ENCODE assay signal across 9 cellular contexts in the genomic region with DNA sequence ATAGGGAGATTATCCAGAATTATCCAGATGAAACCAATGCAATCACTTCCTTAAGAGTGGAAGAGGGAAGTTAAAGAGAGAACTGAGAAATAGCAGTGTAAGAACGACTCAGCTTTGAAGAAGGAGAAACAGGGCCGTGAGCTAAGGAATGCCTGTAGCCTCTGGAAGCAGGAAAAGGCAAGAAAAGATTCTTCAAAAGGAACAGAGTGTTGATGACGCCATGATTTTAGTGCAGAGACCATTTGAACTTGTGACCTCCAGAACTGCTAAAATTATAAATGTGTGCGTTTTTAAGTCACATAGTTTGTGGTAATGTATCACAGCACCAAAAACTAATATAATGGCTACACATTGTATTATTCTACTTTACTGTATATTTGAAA. TPM values are rescaled to one million over a fixed set of nuclear protein-coding genes. Genes with fewer than 3 reads are reported as not detected.
DNase-seq lines count a peak whose midpoint lies in the region; ATAC-seq and TF ChIP-seq lines count a peak whose summit lies in the region.
"Had no signal": no experiment of that assay in that cellular context is flagged by ENCODE, and none has a peak within 500 bp of the region (broad histone marks: within the 10 kb centered on the region; RNA-seq: fewer than 3 reads in every experiment).

No MANE protein-coding gene starts in this region.

- peak overlapping the region; percentile 17; the same call in 1 of the 2 replicates for H3K4me2 ChIP-seq in HCT116 (ENCODE audit: low read length)

- H3K27ac ChIP-seq in A673 (ENCODE audit: low read depth, low read length, poor library complexity, severe bottlenecking) (peak overlapping the region; percentile 74), HCT116 (ENCODE audit: low read depth, low read length) (peak overlapping the region; percentile 32; the same call in 1 of the 2 replicates), right lobe of liver (peak overlapping the region; percentile 49 to 93 (median 70)), dorsolateral prefrontal cortex (peak overlapping the region in 28 of 59 donors; percentile 1 to 64 (median 27))

- peaks cover 19% of the 10 kb centered on the region for H3K36me3 Mint-ChIP-seq in activated T-helper 2 cell treated with anti-CD3 and anti-CD28 coated beads, Interferon-gamma antibody, Interleukin-2, Interleukin-4, amounts not matched to agents 10 μg/mL and 5 μg/mL and 100 μg/mL, durations not matched to agents 14 hours and 24 hours and 36 hours (ENCODE audit: low read depth)

- H3K4me1 ChIP-seq in A673 (ENCODE audit: insufficient read depth, low read length, poor library complexity, severe bottlenecking) = peaks cover 36% of the 10 kb centered on the region
- peaks cover 17 to 48% of the 10 kb centered on the region in 2 experiments for H3K4me1 ChIP-seq in HCT116 (ENCODE audit: control insufficient read depth in 1 of 2, insufficient read depth in 2 of 2, low read length in 2 of 2)
- H3K4me1 ChIP-seq in right lobe of liver = peaks cover 0 to 78% (median 35%) of the 10 kb centered on the region in 4 donors

- H3K27me3 Mint-ChIP-seq in activated T-helper 2 cell treated with anti-CD3 and anti-CD28 coated beads, Interferon-gamma antibody, Interleukin-2, Interleukin-4, amounts not matched to agents 10 μg/mL and 5 μg/mL and 100 μg/mL, durations not matched to agents 14 hours and 24 hours and 36 hours (ENCODE audit: low read depth) = no peaks in the 10 kb centered on the region

- no peak for TF ChIP-seq POLR2A in HCT116 (IDR thresholded peaks at IDR 0.05; ENCODE audit: borderline replicate concordance, extremely low read depth, insufficient read depth, insufficient read length)
- no peak for TF ChIP-seq POLR2A in right lobe of liver (IDR thresholded peaks at IDR 0.05)

- H3K9me2 ChIP-seq in HCT116 (ENCODE audit: insufficient read depth) = no peaks in the 10 kb centered on the region

- TF ChIP-seq RAD21 in HCT116 (IDR thresholded peaks at IDR 0.05; ENCODE audit: low read depth) = no peak

- H3K4me3 Mint-ChIP-seq in activated T-helper 2 cell treated with anti-CD3 and anti-CD28 coated beads, Interferon-gamma antibody, Interleukin-2, Interleukin-4, amounts not matched to agents 10 μg/mL and 5 μg/mL and 100 μg/mL, durations not matched to agents 14 hours and 24 hours and 36 hours (ENCODE audit: low read depth) = no peak overlapping the region

- no peak overlapping the region for H2AFZ ChIP-seq in HCT116 (ENCODE audit: low read depth, low read length, poor library complexity, severe bottlenecking)

- H3K9me3 Mint-ChIP-seq in activated T-helper 2 cell treated with anti-CD3 and anti-CD28 coated beads, Interferon-gamma antibody, Interleukin-2, Interleukin-4, amounts not matched to agents 10 μg/mL and 5 μg/mL and 100 μg/mL, durations not matched to agents 14 hours and 24 hours and 36 hours = no peaks in the 10 kb centered on the region

- H3K9ac ChIP-seq in HCT116 (ENCODE audit: low read length) = no peak overlapping the region

- CTCF ChIA-PET in A673 (lab: Charles Lee) (no interaction called here), HCT116 (lab: Charles Lee) (no interaction called here)

- POLR2A ChIA-PET in A673 (lab: Charles Lee; ENCODE audit: low non-redundant PET) (no interaction called here), HCT116 (lab: Charles Lee) (no interaction called here)

- H3K79me2 ChIP-seq in HCT116 (ENCODE audit: insufficient read depth, low read length) = peaks cover 95% of the 10 kb centered on the region

- WGBS in right lobe of liver (ENCODE audit: insufficient coverage, low coverage, low lambda C conversion rate, missing lambda C conversion rate) = 65% methylated on average over 4 of the region's 4 CpGs

- no peak for ATAC-seq in HCT116
- peak in 2 of 4 donors; percentile 10 to 18 for ATAC-seq in right lobe of liver
- ATAC-seq in GM21515 (IDR thresholded peaks at IDR 0.05; ENCODE audit: unreplicated experiment) = no peak

- H4K20me1 ChIP-seq in HCT116 (ENCODE audit: insufficient read depth) = no peaks in the 10 kb centered on the region

- no peaks in the 10 kb centered on the region for H3K27me3 ChIP-seq in A673 (replicated peaks; ENCODE audit: insufficient read depth, low read depth, low read length, poor library complexity)
- H3K27me3 ChIP-seq in HCT116 (ENCODE audit: insufficient read depth, low read length) = no peaks in the 10 kb centered on the region
- H3K27me3 ChIP-seq in right lobe of liver = no peaks in the 10 kb centered on the region
- no peaks in the 10 kb centered on the region for H3K27me3 ChIP-seq in dorsolateral prefrontal cortex

- RAD21 ChIA-PET in HCT116 (lab: Charles Lee; ENCODE audit: low non-redundant PET in 1 of 2, low total read pairs in 2 of 2, uncharacterized antibody in 2 of 2, unreplicated experiment in 2 of 2) = no interaction called here

- no peaks in the 10 kb centered on the region for H3K9me3 ChIP-seq in A673 (ENCODE audit: low read depth, low read length, poor library complexity, severe bottlenecking)
- H3K9me3 ChIP-seq in HCT116 (ENCODE audit: control insufficient read depth in 1 of 2, insufficient read depth in 1 of 2, low read depth in 1 of 2, low read length in 2 of 2) = no peaks in the 10 kb centered on the region
- H3K9me3 ChIP-seq in right lobe of liver = no peaks in the 10 kb centered on the region

- intact Hi-C loops in A673 (cut with micrococcal nuclease; ENCODE audit: unreplicated experiment) (no loop called here), HCT116 (cut with micrococcal nuclease) (no loop called here), right lobe of liver (cut with DNase I) (no loop called here), dorsolateral prefrontal cortex (cut with DNase I) (no loop called here)
- intact Hi-C loops in activated T-helper 2 cell treated with anti-CD3 and anti-CD28 coated beads, Interferon-gamma antibody, Interleukin-2, Interleukin-4, amounts not matched to agents 10 μg/mL and 5 μg/mL and 100 μg/mL, durations not matched to agents 14 hours and 24 hours and 36 hours (cut with micrococcal nuclease) = loop anchor here (1.0 kb wide), 1 partner anchor 8 kb away; no protein-coding TSS in a partner anchor

- BruUV-seq in A673 (replicated peaks; lab: Mats Ljungman, UMichigan) (TSS peak; percentile 25), HCT116 (replicated peaks; lab: Mats Ljungman, UMichigan) (no TSS peak)

- no peak overlapping the region for H3K4me3 ChIP-seq in A673 (ENCODE audit: low read depth, low read length, poor library complexity, severe bottlenecking)
- H3K4me3 ChIP-seq in HCT116 (replicated peaks in 1 of 2; ENCODE audit: low read depth in 1 of 2, low read length in 2 of 2) = no peak overlapping the region
- no peak overlapping the region for H3K4me3 ChIP-seq in right lobe of liver
- no peak overlapping the region for H3K4me3 ChIP-seq in dorsolateral prefrontal cortex

- DNase-seq in A673 (ENCODE audit: low spot score) = no peak
- no peak for DNase-seq in HCT116 (ENCODE audit: low read depth, low spot score)
- DNase-seq in activated T-helper 2 cell treated with anti-CD3 and anti-CD28 coated beads, Interferon-gamma antibody, Interleukin-2, Interleukin-4, amounts not matched to agents 10 μg/mL and 5 μg/mL and 100 μg/mL, durations not matched to agents 14 hours and 24 hours and 36 hours (ENCODE audit: low spot score) = no peak
- no peak for DNase-seq in right lobe of liver
- no peak for DNase-seq in DMS53 (lab: John Stamatoyannopoulos, UW)
- DNase-seq in dorsolateral prefrontal cortex = no peak
- no peak for DNase-seq in activated CD8-positive, alpha-beta memory T cell treated with anti-CD3 and anti-CD28 coated beads, Interleukin-2, amount 50 U/mL, for 4 hours
- DNase-seq: RPMI8226 had no signal

- peaks cover 48% of the 10 kb centered on the region for H3K4me1 Mint-ChIP-seq in activated T-helper 2 cell treated with anti-CD3 and anti-CD28 coated beads, Interferon-gamma antibody, Interleukin-2, Interleukin-4, amounts not matched to agents 10 μg/mL and 5 μg/mL and 100 μg/mL, durations not matched to agents 14 hours and 24 hours and 36 hours (ENCODE audit: low read depth)

- H3K36me3 ChIP-seq in A673 (ENCODE audit: insufficient read depth, low read length, poor library complexity, severe bottlenecking) (no peaks in the 10 kb centered on the region), HCT116 (ENCODE audit: control insufficient read depth in 1 of 2, insufficient read depth in 2 of 2, low read length in 2 of 2) (no peaks in the 10 kb centered on the region), right lobe of liver (no peaks in the 10 kb centered on the region)

- peak overlapping the region; percentile 89 for H3K27ac Mint-ChIP-seq in activated T-helper 2 cell treated with anti-CD3 and anti-CD28 coated beads, Interferon-gamma antibody, Interleukin-2, Interleukin-4, amounts not matched to agents 10 μg/mL and 5 μg/mL and 100 μg/mL, durations not matched to agents 14 hours and 24 hours and 36 hours

- TF ChIP-seq CTCF in A673 (conservative IDR thresholded peaks at IDR 0.05; ENCODE audit: low read depth, low read length) (no peak), HCT116 (IDR thresholded peaks at IDR 0.05 in 2 of 3, conservative IDR thresholded peaks at IDR 0.05 in 1 of 3; ENCODE audit: borderline replicate concordance in 1 of 3, insufficient read depth in 1 of 3, low read depth in 2 of 3, low read length in 2 of 3) (no peak), right lobe of liver (IDR thresholded peaks at IDR 0.05) (no peak), dorsolateral prefrontal cortex (IDR thresholded peaks at IDR 0.05 in 54 of 56, conservative IDR thresholded peaks at IDR 0.05 in 2 of 56; ENCODE audit: low read depth in 1 of 56, partially characterized antibody in 56 of 56) (no peak)

TF ChIP-seq in HCT116, 20 proteins besides CTCF, POLR2A, EP300 and RAD21 (continues in another document):
- TF ChIP-seq EZH2phosphoT487 (IDR thresholded peaks at IDR 0.05; ENCODE audit: borderline replicate concordance) = no peak
- TF ChIP-seq POLR2AphosphoS5 (IDR thresholded peaks at IDR 0.05; ENCODE audit: low read depth, low read length) = no peak
- no peak for TF ChIP-seq SRF (IDR thresholded peaks at IDR 0.05; ENCODE audit: low read depth)

RNA-seq across cellular contexts. Expression of a gene that starts 32.7 kb away (rescaled TPM):
- total RNA-seq in A673 (2021) (58.4 and 66.5 TPM in 2 replicates), HCT116 (2021; ENCODE audit: unreplicated experiment) (51.9 TPM), right lobe of liver (10 to 100 TPM; 55.5 to 89.1 (median 67.1) TPM), dorsolateral prefrontal cortex (100 to 1,000 TPM in 71 of 120 experiments, 10 to 100 TPM in 49; 46.6 to 155 (median 106) TPM)
- 32.0 and 35.1 TPM in 2 replicates for polyA plus RNA-seq in HCT116 (2012)
- 68.7 and 72.9 TPM in 2 replicates for total RNA-seq in activated T-helper 2 cell treated with anti-CD3 and anti-CD28 coated beads, Interferon-gamma antibody, Interleukin-2, Interleukin-4, amounts not matched to agents 10 μg/mL and 5 μg/mL and 100 μg/mL, durations not matched to agents 14 hours and 24 hours and 36 hours
